ENCODE assay signal across 1 cellular context in genomic region chr18:36273347-36273746, GRCh38.
TF ChIP-seq lines count a peak whose summit lies in the region.

No MANE protein-coding gene starts in this region.

TF ChIP-seq in K562, 482 proteins besides CTCF, POLR2A, EP300 and RAD21:
- TF ChIP-seq SAFB2 (IDR thresholded peaks at IDR 0.05; ENCODE audit: borderline replicate concordance, low read depth, low read length, severe bottlenecking): no peak
- TF ChIP-seq TARDBP (IDR thresholded peaks at IDR 0.05): no peak
- no peak for TF ChIP-seq SMC3 (conservative IDR thresholded peaks at IDR 0.05; ENCODE audit: insufficient read depth, low read depth, low read length)
- no peak for TF ChIP-seq NR4A1 (CRISPR knock-in tag; IDR thresholded peaks at IDR 0.05)
- no peak for TF ChIP-seq NR4A1 (tag; IDR thresholded peaks at IDR 0.05)
- TF ChIP-seq SNAPC5 (CRISPR knock-in tag; IDR thresholded peaks at IDR 0.05): no peak
- TF ChIP-seq OTX1 (CRISPR knock-in tag; IDR thresholded peaks at IDR 0.05): no peak
